In genomic region chrX:37378399-37378798, GRCh38 we compare ENCODE assay signal across 2 cellular contexts.
TF ChIP-seq lines count a peak whose summit lies in the region.

No MANE protein-coding gene starts in this region.

TF ChIP-seq in neural cell, 6 proteins besides CTCF, POLR2A, EP300 and RAD21:
- TF ChIP-seq, protein P1, sequence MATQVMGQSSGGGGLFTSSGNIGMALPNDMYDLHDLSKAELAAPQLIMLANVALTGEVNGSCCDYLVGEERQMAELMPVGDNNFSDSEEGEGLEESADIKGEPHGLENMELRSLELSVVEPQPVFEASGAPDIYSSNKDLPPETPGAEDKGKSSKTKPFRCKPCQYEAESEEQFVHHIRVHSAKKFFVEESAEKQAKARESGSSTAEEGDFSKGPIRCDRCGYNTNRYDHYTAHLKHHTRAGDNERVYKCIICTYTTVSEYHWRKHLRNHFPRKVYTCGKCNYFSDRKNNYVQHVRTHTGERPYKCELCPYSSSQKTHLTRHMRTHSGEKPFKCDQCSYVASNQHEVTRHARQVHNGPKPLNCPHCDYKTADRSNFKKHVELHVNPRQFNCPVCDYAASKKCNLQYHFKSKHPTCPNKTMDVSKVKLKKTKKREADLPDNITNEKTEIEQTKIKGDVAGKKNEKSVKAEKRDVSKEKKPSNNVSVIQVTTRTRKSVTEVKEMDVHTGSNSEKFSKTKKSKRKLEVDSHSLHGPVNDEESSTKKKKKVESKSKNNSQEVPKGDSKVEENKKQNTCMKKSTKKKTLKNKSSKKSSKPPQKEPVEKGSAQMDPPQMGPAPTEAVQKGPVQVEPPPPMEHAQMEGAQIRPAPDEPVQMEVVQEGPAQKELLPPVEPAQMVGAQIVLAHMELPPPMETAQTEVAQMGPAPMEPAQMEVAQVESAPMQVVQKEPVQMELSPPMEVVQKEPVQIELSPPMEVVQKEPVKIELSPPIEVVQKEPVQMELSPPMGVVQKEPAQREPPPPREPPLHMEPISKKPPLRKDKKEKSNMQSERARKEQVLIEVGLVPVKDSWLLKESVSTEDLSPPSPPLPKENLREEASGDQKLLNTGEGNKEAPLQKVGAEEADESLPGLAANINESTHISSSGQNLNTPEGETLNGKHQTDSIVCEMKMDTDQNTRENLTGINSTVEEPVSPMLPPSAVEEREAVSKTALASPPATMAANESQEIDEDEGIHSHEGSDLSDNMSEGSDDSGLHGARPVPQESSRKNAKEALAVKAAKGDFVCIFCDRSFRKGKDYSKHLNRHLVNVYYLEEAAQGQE (IDR thresholded peaks at IDR 0.05; ENCODE audit: borderline replicate concordance): peak; percentile 82
- no peak for TF ChIP-seq POLR2AphosphoS5 (IDR thresholded peaks at IDR 0.05)

TF ChIP-seq in SK-N-SH, 30 proteins besides CTCF, POLR2A, EP300 and RAD21 (continued from another document):
- TF ChIP-seq, protein P2, sequence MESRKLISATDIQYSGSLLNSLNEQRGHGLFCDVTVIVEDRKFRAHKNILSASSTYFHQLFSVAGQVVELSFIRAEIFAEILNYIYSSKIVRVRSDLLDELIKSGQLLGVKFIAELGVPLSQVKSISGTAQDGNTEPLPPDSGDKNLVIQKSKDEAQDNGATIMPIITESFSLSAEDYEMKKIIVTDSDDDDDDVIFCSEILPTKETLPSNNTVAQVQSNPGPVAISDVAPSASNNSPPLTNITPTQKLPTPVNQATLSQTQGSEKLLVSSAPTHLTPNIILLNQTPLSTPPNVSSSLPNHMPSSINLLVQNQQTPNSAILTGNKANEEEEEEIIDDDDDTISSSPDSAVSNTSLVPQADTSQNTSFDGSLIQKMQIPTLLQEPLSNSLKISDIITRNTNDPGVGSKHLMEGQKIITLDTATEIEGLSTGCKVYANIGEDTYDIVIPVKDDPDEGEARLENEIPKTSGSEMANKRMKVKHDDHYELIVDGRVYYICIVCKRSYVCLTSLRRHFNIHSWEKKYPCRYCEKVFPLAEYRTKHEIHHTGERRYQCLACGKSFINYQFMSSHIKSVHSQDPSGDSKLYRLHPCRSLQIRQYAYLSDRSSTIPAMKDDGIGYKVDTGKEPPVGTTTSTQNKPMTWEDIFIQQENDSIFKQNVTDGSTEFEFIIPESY (IDR thresholded peaks at IDR 0.05; ENCODE audit: borderline replicate concordance, low read depth): no peak
- TF ChIP-seq RCOR1 (IDR thresholded peaks at IDR 0.05; ENCODE audit: low read length) (no peak), RFX5 (IDR thresholded peaks at IDR 0.05; ENCODE audit: low read length) (no peak), JUND (IDR thresholded peaks at IDR 0.05) (no peak), TEAD4 (IDR thresholded peaks at IDR 0.05; ENCODE audit: borderline replicate concordance, insufficient read depth) (no peak)
